Comparison of ENCODE assay signal across 1 cellular context in the genomic region with DNA sequence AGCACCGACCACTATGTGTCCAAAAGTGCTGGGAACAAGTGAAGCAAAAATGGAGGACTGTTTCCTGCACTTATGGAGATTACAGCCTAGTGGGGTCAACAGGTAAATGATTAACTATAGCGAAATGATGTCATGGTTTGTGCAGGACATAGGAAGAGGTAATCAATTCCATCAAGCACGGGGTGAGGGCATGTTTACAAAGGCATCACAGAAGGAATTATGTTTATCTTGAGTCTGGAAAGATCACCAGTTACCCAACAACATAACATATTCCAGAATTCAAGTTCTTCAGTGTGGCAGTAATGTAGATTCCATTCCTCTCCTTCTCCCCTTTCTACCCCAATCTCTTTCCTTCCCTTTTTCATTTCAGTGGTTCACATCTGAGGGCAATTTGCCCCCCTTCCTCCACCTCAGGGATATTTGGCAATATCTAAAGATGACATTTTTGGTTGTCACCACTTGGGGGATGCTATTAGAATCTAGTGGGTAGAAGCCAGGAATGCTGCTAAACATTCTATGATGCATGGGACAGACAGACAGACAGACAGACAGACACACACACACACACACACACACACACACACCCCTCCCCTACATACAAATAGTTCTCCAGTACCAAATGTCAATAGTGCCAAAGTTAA.
A peak's percentile ranks its signal among the peaks of the same experiment; 100 is the strongest.
TF ChIP-seq lines count a peak whose summit lies in the region.

No MANE protein-coding gene starts in this region.

TF ChIP-seq in HepG2, 621 proteins besides CTCF, POLR2A, EP300 and RAD21 (continued from another document and continues in another):
- TF ChIP-seq, protein P1, sequence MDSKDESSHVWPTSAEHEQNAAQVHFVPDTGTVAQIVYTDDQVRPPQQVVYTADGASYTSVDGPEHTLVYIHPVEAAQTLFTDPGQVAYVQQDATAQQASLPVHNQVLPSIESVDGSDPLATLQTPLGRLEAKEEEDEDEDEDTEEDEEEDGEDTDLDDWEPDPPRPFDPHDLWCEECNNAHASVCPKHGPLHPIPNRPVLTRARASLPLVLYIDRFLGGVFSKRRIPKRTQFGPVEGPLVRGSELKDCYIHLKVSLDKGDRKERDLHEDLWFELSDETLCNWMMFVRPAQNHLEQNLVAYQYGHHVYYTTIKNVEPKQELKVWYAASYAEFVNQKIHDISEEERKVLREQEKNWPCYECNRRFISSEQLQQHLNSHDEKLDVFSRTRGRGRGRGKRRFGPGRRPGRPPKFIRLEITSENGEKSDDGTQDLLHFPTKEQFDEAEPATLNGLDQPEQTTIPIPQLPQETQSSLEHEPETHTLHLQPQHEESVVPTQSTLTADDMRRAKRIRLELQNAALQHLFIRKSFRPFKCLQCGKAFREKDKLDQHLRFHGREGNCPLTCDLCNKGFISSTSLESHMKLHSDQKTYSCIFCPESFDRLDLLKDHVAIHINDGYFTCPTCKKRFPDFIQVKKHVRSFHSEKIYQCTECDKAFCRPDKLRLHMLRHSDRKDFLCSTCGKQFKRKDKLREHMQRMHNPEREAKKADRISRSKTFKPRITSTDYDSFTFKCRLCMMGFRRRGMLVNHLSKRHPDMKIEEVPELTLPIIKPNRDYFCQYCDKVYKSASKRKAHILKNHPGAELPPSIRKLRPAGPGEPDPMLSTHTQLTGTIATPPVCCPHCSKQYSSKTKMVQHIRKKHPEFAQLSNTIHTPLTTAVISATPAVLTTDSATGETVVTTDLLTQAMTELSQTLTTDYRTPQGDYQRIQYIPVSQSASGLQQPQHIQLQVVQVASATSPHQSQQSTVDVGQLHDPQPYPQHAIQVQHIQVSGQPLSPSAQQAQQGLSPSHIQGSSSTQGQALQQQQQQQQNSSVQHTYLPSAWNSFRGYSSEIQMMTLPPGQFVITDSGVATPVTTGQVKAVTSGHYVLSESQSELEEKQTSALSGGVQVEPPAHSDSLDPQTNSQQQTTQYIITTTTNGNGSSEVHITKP (CRISPR knock-in tag; IDR thresholded peaks at IDR 0.05; ENCODE audit: low read depth) = peak; percentile 40; the same call in 1 of the 2 replicates
- no peak for TF ChIP-seq ZNF180 (CRISPR knock-in tag; IDR thresholded peaks at IDR 0.05; ENCODE audit: borderline replicate concordance, low read depth)
- TF ChIP-seq, protein P2, sequence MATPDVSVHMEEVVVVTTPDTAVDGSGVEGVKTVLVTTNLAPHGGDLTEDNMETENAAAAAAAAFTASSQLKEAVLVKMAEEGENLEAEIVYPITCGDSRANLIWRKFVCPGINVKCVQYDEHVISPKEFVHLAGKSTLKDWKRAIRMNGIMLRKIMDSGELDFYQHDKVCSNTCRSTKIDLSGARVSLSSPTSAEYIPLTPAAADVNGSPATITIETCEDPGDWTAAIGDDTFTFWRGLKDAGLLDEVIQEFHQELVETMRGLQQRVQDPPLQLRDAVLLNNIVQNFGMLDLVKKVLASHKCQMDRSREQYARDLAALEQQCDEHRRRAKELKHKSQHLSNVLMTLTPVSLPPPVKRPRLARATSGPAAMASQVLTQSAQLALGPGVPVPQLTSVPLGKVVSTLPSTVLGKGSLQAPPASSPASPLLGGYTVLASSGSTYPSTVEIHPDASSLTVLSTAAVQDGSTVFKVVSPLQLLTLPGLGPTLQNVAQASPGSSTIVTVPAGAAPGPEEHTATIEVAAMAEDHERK (CRISPR knock-in tag; IDR thresholded peaks at IDR 0.05; ENCODE audit: low read depth) = no peak
- no peak for TF ChIP-seq FOSL1 (CRISPR knock-in tag; IDR thresholded peaks at IDR 0.05; ENCODE audit: borderline replicate concordance)
- TF ChIP-seq POGK (CRISPR knock-in tag; conservative IDR thresholded peaks at IDR 0.05) = no peak
- TF ChIP-seq ZNF282 (IDR thresholded peaks at IDR 0.05; ENCODE audit: partially characterized antibody) = no peak
- TF ChIP-seq ZNF605 (CRISPR knock-in tag; IDR thresholded peaks at IDR 0.05) = no peak
- no peak for TF ChIP-seq SNAI1 (CRISPR knock-in tag; IDR thresholded peaks at IDR 0.05; ENCODE audit: borderline replicate concordance)
- TF ChIP-seq ZNF737 (CRISPR knock-in tag; IDR thresholded peaks at IDR 0.05; ENCODE audit: borderline replicate concordance) = no peak
- TF ChIP-seq ZMYM2 (CRISPR knock-in tag; IDR thresholded peaks at IDR 0.05) = no peak
- TF ChIP-seq HBP1 (CRISPR knock-in tag; IDR thresholded peaks at IDR 0.05; ENCODE audit: low read depth) = no peak
- TF ChIP-seq JDP2 (CRISPR knock-in tag; IDR thresholded peaks at IDR 0.05; ENCODE audit: borderline replicate concordance) = no peak
- TF ChIP-seq TAF1 (CRISPR knock-in tag; IDR thresholded peaks at IDR 0.05) = no peak
- TF ChIP-seq SAP130 (CRISPR knock-in tag; IDR thresholded peaks at IDR 0.05; ENCODE audit: low read depth) = peak; percentile 60; the same call in 1 of the 2 replicates
- no peak for TF ChIP-seq FOXA1 (IDR thresholded peaks at IDR 0.05)
- peak; percentile 71 for TF ChIP-seq FOXA1 (CRISPR knock-in tag; IDR thresholded peaks at IDR 0.05)
- no peak for TF ChIP-seq NR1H2 (CRISPR knock-in tag; IDR thresholded peaks at IDR 0.05; ENCODE audit: borderline replicate concordance, low read depth)
- no peak for TF ChIP-seq ZNF7 (CRISPR knock-in tag; IDR thresholded peaks at IDR 0.05)
- 0 out of 2 replicates have a peak, but pooled peaks have one; percentile 44 for TF ChIP-seq BCL6 (CRISPR knock-in tag; IDR thresholded peaks at IDR 0.05)
- TF ChIP-seq, protein P3, sequence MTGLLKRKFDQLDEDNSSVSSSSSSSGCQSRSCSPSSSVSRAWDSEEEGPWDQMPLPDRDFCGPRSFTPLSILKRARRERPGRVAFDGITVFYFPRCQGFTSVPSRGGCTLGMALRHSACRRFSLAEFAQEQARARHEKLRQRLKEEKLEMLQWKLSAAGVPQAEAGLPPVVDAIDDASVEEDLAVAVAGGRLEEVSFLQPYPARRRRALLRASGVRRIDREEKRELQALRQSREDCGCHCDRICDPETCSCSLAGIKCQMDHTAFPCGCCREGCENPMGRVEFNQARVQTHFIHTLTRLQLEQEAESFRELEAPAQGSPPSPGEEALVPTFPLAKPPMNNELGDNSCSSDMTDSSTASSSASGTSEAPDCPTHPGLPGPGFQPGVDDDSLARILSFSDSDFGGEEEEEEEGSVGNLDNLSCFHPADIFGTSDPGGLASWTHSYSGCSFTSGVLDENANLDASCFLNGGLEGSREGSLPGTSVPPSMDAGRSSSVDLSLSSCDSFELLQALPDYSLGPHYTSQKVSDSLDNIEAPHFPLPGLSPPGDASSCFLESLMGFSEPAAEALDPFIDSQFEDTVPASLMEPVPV (CRISPR knock-in tag; IDR thresholded peaks at IDR 0.05) = no peak
- no peak for TF ChIP-seq ZXDC (CRISPR knock-in tag; IDR thresholded peaks at IDR 0.05)
- TF ChIP-seq TMF1 (CRISPR knock-in tag; IDR thresholded peaks at IDR 0.05; ENCODE audit: low read depth) = no peak
- TF ChIP-seq ZNF709 (CRISPR knock-in tag; IDR thresholded peaks at IDR 0.05) = no peak
- no peak for TF ChIP-seq NFIB (CRISPR knock-in tag; IDR thresholded peaks at IDR 0.05; ENCODE audit: borderline replicate concordance)
- TF ChIP-seq MLX (CRISPR knock-in tag; IDR thresholded peaks at IDR 0.05) = peak; percentile 76
- TF ChIP-seq, protein P4, sequence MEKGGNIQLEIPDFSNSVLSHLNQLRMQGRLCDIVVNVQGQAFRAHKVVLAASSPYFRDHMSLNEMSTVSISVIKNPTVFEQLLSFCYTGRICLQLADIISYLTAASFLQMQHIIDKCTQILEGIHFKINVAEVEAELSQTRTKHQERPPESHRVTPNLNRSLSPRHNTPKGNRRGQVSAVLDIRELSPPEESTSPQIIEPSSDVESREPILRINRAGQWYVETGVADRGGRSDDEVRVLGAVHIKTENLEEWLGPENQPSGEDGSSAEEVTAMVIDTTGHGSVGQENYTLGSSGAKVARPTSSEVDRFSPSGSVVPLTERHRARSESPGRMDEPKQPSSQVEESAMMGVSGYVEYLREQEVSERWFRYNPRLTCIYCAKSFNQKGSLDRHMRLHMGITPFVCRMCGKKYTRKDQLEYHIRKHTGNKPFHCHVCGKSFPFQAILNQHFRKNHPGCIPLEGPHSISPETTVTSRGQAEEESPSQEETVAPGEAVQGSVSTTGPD (CRISPR knock-in tag; IDR thresholded peaks at IDR 0.05) = no peak
- TF ChIP-seq SAFB2 (CRISPR knock-in tag; IDR thresholded peaks at IDR 0.05; ENCODE audit: borderline replicate concordance, low read depth) = no peak
- no peak for TF ChIP-seq ZFAT (CRISPR knock-in tag; conservative IDR thresholded peaks at IDR 0.05)
- no peak for TF ChIP-seq CCDC6 (CRISPR knock-in tag; IDR thresholded peaks at IDR 0.05)
- no peak for TF ChIP-seq CENPX (CRISPR knock-in tag; IDR thresholded peaks at IDR 0.05)
- no peak for TF ChIP-seq ZNF550 (CRISPR knock-in tag; IDR thresholded peaks at IDR 0.05; ENCODE audit: borderline replicate concordance)
- TF ChIP-seq ZNF446 (CRISPR knock-in tag; IDR thresholded peaks at IDR 0.05) = no peak
- peak; percentile 38; the same call in 1 of the 2 replicates for TF ChIP-seq FOXJ3 (CRISPR knock-in tag; IDR thresholded peaks at IDR 0.05; ENCODE audit: borderline replicate concordance)
- no peak for TF ChIP-seq MLLT10 (CRISPR knock-in tag; IDR thresholded peaks at IDR 0.05)
- TF ChIP-seq, protein P5, sequence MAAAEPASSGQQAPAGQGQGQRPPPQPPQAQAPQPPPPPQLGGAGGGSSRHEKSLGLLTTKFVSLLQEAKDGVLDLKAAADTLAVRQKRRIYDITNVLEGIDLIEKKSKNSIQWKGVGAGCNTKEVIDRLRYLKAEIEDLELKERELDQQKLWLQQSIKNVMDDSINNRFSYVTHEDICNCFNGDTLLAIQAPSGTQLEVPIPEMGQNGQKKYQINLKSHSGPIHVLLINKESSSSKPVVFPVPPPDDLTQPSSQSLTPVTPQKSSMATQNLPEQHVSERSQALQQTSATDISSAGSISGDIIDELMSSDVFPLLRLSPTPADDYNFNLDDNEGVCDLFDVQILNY (CRISPR knock-in tag; conservative IDR thresholded peaks at IDR 0.05) = no peak
- TF ChIP-seq, protein P6, sequence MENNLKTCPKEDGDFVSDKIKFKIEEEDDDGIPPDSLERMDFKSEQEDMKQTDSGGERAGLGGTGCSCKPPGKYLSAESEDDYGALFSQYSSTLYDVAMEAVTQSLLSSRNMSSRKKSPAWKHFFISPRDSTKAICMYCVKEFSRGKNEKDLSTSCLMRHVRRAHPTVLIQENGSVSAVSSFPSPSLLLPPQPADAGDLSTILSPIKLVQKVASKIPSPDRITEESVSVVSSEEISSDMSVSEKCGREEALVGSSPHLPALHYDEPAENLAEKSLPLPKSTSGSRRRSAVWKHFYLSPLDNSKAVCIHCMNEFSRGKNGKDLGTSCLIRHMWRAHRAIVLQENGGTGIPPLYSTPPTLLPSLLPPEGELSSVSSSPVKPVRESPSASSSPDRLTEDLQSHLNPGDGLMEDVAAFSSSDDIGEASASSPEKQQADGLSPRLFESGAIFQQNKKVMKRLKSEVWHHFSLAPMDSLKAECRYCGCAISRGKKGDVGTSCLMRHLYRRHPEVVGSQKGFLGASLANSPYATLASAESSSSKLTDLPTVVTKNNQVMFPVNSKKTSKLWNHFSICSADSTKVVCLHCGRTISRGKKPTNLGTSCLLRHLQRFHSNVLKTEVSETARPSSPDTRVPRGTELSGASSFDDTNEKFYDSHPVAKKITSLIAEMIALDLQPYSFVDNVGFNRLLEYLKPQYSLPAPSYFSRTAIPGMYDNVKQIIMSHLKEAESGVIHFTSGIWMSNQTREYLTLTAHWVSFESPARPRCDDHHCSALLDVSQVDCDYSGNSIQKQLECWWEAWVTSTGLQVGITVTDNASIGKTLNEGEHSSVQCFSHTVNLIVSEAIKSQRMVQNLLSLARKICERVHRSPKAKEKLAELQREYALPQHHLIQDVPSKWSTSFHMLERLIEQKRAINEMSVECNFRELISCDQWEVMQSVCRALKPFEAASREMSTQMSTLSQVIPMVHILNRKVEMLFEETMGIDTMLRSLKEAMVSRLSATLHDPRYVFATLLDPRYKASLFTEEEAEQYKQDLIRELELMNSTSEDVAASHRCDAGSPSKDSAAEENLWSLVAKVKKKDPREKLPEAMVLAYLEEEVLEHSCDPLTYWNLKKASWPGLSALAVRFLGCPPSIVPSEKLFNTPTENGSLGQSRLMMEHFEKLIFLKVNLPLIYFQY (CRISPR knock-in tag; IDR thresholded peaks at IDR 0.05; ENCODE audit: borderline replicate concordance) = no peak
